27 cellular contexts compared by ENCODE assay signal in genomic region chr11:29641201-29641600, GRCh38.
DNase-seq lines count a peak whose midpoint lies in the region; ATAC-seq, FAIRE-seq and TF ChIP-seq lines count a peak whose summit lies in the region.
"Had no signal": no experiment of that assay in that cellular context is flagged by ENCODE, and none has a peak within 500 bp of the region (broad histone marks: within the 10 kb centered on the region; RNA-seq: fewer than 3 reads in every experiment).

No MANE protein-coding gene starts in this region.

- H3K36me3 Mint-ChIP-seq in astrocyte (ENCODE audit: low read depth, unreplicated experiment), result no peaks in the 10 kb centered on the region
- no peaks in the 10 kb centered on the region for H3K36me3 Mint-ChIP-seq in GM23338 (ENCODE audit: low read depth)
- H3K36me3 Mint-ChIP-seq: activated naive CD8-positive, alpha-beta T cell treated with anti-CD3 and anti-CD28 coated beads, Interleukin-2, amount 10 ng/mL, durations not matched to agents 7 days and 5 days; memory B cell had no signal

- no peaks in the 10 kb centered on the region for H3K9me3 ChIP-seq in astrocyte (ENCODE audit: insufficient read depth, low read depth, low read length)
- H3K9me3 ChIP-seq: BE2C, body of pancreas had no signal

- H3K36me3 ChIP-seq in astrocyte (ENCODE audit: insufficient read depth, low read length), result no peaks in the 10 kb centered on the region
- H3K36me3 ChIP-seq in GM23338 (ENCODE audit: insufficient read depth), result no peaks in the 10 kb centered on the region
- H3K36me3 ChIP-seq: BE2C had no signal

- H3K9me2 ChIP-seq in GM23338 (ENCODE audit: insufficient read depth), result no peaks in the 10 kb centered on the region

- no peaks in the 10 kb centered on the region for H3K4me1 ChIP-seq in astrocyte (ENCODE audit: insufficient read depth, low read length)
- no peaks in the 10 kb centered on the region for H3K4me1 ChIP-seq in GM23338 (ENCODE audit: insufficient read depth)
- H3K4me1 ChIP-seq: BE2C, body of pancreas had no signal

- H3K27me3 Mint-ChIP-seq in astrocyte (ENCODE audit: low read depth, unreplicated experiment), result no peaks in the 10 kb centered on the region
- H3K27me3 Mint-ChIP-seq in GM23338 (ENCODE audit: insufficient read depth, low read depth, poor library complexity), result no peaks in the 10 kb centered on the region
- H3K27me3 Mint-ChIP-seq: activated naive CD8-positive, alpha-beta T cell treated with anti-CD3 and anti-CD28 coated beads, Interleukin-2, amount 10 ng/mL, durations not matched to agents 7 days and 5 days; memory B cell; T-helper 17 cell had no signal

- no peaks in the 10 kb centered on the region for H3F3A ChIP-seq in GM23338 (replicated peaks; ENCODE audit: low read depth)

- H3K4me3 ChIP-seq in astrocyte (ENCODE audit: insufficient read depth, low read depth, low read length) (no peak overlapping the region), GM23338 (no peak overlapping the region)
- H3K4me3 ChIP-seq: body of pancreas had no signal

- no peaks in the 10 kb centered on the region for H3K4me1 Mint-ChIP-seq in astrocyte (ENCODE audit: low read depth, unreplicated experiment)
- H3K4me1 Mint-ChIP-seq in GM23338, result no peaks in the 10 kb centered on the region
- H3K4me1 Mint-ChIP-seq: activated naive CD8-positive, alpha-beta T cell treated with anti-CD3 and anti-CD28 coated beads, Interleukin-2, amount 10 ng/mL, durations not matched to agents 7 days and 5 days; H9; memory B cell; T-helper 17 cell had no signal

- ATAC-seq in GM23338, result no peak
- ATAC-seq: body of pancreas; sciatic nerve; SK-N-SH treated with all-trans-retinoic acid at 6 μM for 48 hours; stimulated activated naive CD8-positive, alpha-beta T cell treated with anti-CD3 and anti-CD28 coated beads, Interleukin-15, Interleukin-2, amounts not matched to agents 100 U/mL and 50 U/mL, for 24 hours; T-helper 17 cell had no signal

- no peaks in the 10 kb centered on the region for H3K9me3 Mint-ChIP-seq in astrocyte (ENCODE audit: unreplicated experiment)
- no peaks in the 10 kb centered on the region; the same call in 2 of the 3 replicates for H3K9me3 Mint-ChIP-seq in GM23338
- H3K9me3 Mint-ChIP-seq: H9 had no signal

- H3K4me3 Mint-ChIP-seq in astrocyte (ENCODE audit: unreplicated experiment), result no peak overlapping the region
- no peak overlapping the region for H3K4me3 Mint-ChIP-seq in GM23338
- H3K4me3 Mint-ChIP-seq: activated naive CD8-positive, alpha-beta T cell treated with anti-CD3 and anti-CD28 coated beads, Interleukin-2, amount 10 ng/mL, durations not matched to agents 7 days and 5 days; H9; memory B cell; T-helper 17 cell had no signal

- no peak overlapping the region for H3K9ac ChIP-seq in astrocyte (ENCODE audit: low read length)

- H4K20me1 ChIP-seq in astrocyte (ENCODE audit: insufficient read depth, low read length), result no peaks in the 10 kb centered on the region
- no peaks in the 10 kb centered on the region for H4K20me1 ChIP-seq in GM23338 (replicated peaks; ENCODE audit: insufficient read depth)

- H3K27me3 ChIP-seq in astrocyte (ENCODE audit: insufficient read depth, low read length), result no peaks in the 10 kb centered on the region
- no peaks in the 10 kb centered on the region for H3K27me3 ChIP-seq in GM23338 (ENCODE audit: insufficient read depth)
- H3K27me3 ChIP-seq: BE2C, body of pancreas had no signal

- H3K27ac ChIP-seq in astrocyte (ENCODE audit: low read depth, low read length) (no peak overlapping the region), GM23338 (ENCODE audit: low read depth) (no peak overlapping the region)
- H3K27ac ChIP-seq: body of pancreas had no signal

- H3K4me2 ChIP-seq in astrocyte (ENCODE audit: low read length) (no peak overlapping the region), GM23338 (no peak overlapping the region)

- H2AFZ ChIP-seq in astrocyte (ENCODE audit: low read depth, low read length), result no peak overlapping the region
- H2AFZ ChIP-seq in GM23338, result no peak overlapping the region

- H3K27ac Mint-ChIP-seq in astrocyte (ENCODE audit: unreplicated experiment) (no peak overlapping the region), GM23338 (no peak overlapping the region)
- H3K27ac Mint-ChIP-seq: activated naive CD8-positive, alpha-beta T cell treated with anti-CD3 and anti-CD28 coated beads, Interleukin-2, amount 10 ng/mL, durations not matched to agents 7 days and 5 days; H9; memory B cell; T-helper 17 cell had no signal

- no peaks in the 10 kb centered on the region for H3K79me2 ChIP-seq in astrocyte (ENCODE audit: insufficient read depth, low read length)
- H3K79me2 ChIP-seq in GM23338 (replicated peaks; ENCODE audit: insufficient read depth), result no peaks in the 10 kb centered on the region

- DNase-seq in A172 (ENCODE audit: low spot score) (peak; percentile 51), HT1080 (ENCODE audit: low read depth) (peak; percentile 46), astrocyte (ENCODE audit: low read depth) (peak; percentile 45), iris pigment epithelial cell (ENCODE audit: low read depth) (peak; percentile 3), NCI-H2107 treated with DMSO at 0.1 percent for 48 hours (lab: John Stamatoyannopoulos, UW; ENCODE audit: unreplicated experiment) (no peak), GM23338 (ENCODE audit: low spot score) (no peak)
- no peak for DNase-seq in activated naive CD4-positive, alpha-beta T cell treated with Interleukin-2 at 50 U/mL for 16 hours
- DNase-seq in stimulated activated naive CD4-positive, alpha-beta T cell treated with Interleukin-2 at 50 U/mL for 16 hours (lab: John Stamatoyannopoulos, UW), result no peak
- DNase-seq: activated CD4-positive, alpha-beta T cell treated with anti-CD3 and anti-CD28 coated beads for 4 hours; activated CD8-positive, alpha-beta memory T cell treated with anti-CD3 and anti-CD28 coated beads for 24 hours; activated effector memory CD4-positive, alpha-beta T cell treated with anti-CD3 and anti-CD28 coated beads, Interleukin-2, amount 50 U/mL, for 16 hours; activated naive CD8-positive, alpha-beta T cell treated with anti-CD3 and anti-CD28 coated beads, Interleukin-2, amount 10 ng/mL, durations not matched to agents 7 days and 5 days; activated T-cell treated with anti-CD3 and anti-CD28 coated beads, Interleukin-2, amount 50 U/mL, for 1 hour; BE2C; body of pancreas; DMS79; H9; KG1; NCI-H1436; NCI-H510A; posterior cingulate gyrus; stimulated activated CD4-positive, alpha-beta T cell treated with anti-CD3 and anti-CD28 coated beads, Interleukin-15, amount 100 ng/mL, for 24 hours; stimulated activated naive CD8-positive, alpha-beta T cell treated with anti-CD3 and anti-CD28 coated beads, Interleukin-15, Interleukin-2, amounts not matched to agents 100 U/mL and 50 U/mL, for 24 hours; T-helper 17 cell had no signal

- FAIRE-seq in astrocyte (lab: Jason Lieb, UNC), result no peak

- TF ChIP-seq CTCF in astrocyte (IDR thresholded peaks at IDR 0.05; ENCODE audit: insufficient read depth, low read depth, low read length), result no peak
- TF ChIP-seq CTCF in GM23338 (conservative IDR thresholded peaks at IDR 0.05; ENCODE audit: low read depth in 2 of 2), result no peak

TF ChIP-seq in GM23338, 12 proteins besides CTCF, POLR2A, EP300 and RAD21 (continues in another document):
- TF ChIP-seq CREB1 (CRISPR knock-in tag; IDR thresholded peaks at IDR 0.05; ENCODE audit: low read depth) (no peak), STAT1 (IDR thresholded peaks at IDR 0.05; ENCODE audit: unreplicated experiment) (no peak), EZH2 (IDR thresholded peaks at IDR 0.05; ENCODE audit: low read depth, unreplicated experiment) (no peak), ETS1 (IDR thresholded peaks at IDR 0.05) (no peak), ZNF114 (CRISPR knock-in tag; IDR thresholded peaks at IDR 0.05) (no peak), POLR2AphosphoS5 (IDR thresholded peaks at IDR 0.05; ENCODE audit: low read depth) (no peak)

Comparison
In these comparisons a context has a peak if more than half of its experiments do, and no peak if none do; other contexts are left out.
1. DNase-seq: peak in A172 (single experiment), HT1080 (single experiment), astrocyte (single experiment) and iris pigment epithelial cell (single experiment); none in NCI-H2107 treated with DMSO at 0.1 percent for 48 hours (single experiment), GM23338 (single experiment), activated naive CD4-positive, alpha-beta T cell treated with Interleukin-2 at 50 U/mL for 16 hours (single experiment) and stimulated activated naive CD4-positive, alpha-beta T cell treated with Interleukin-2 at 50 U/mL for 16 hours (single experiment).